In the genomic region with DNA sequence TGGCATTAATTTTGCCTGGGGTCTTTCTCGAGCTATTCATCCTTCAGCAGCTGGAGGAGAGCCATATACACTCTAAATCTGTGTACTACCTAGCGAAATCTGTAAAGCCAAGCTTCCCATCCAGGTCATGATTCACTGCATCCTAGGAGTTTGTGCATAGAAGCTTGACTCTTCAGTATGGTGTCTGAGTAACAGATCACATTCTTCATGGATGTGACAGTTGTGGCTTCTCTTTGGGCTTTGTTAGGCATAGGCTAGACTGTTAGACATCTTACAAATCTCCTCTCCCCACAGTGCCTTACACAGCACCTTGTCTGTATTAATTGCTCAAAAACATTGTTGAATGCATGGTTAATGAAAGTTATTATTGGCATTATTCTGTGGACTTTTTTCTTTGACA, we compare ENCODE assay signal across 19 cellular contexts.
DNase-seq lines count a peak whose midpoint lies in the region; ATAC-seq and TF ChIP-seq lines count a peak whose summit lies in the region.
"Had no signal": no experiment of that assay in that cellular context is flagged by ENCODE, and none has a peak within 500 bp of the region (broad histone marks: within the 10 kb centered on the region; RNA-seq: fewer than 3 reads in every experiment).

No MANE protein-coding gene starts in this region.

- H3K36me3 ChIP-seq in psoas muscle (ENCODE audit: insufficient read depth in 1 of 2, low read depth in 1 of 2): no peaks in the 10 kb centered on the region

- DNase-seq in NCI-H146 (lab: John Stamatoyannopoulos, UW): peak; percentile 16
- no peak for DNase-seq in NCI-H146 treated with DMSO at 0.1 percent for 48 hours (lab: John Stamatoyannopoulos, UW; ENCODE audit: unreplicated experiment)
- peak; percentile 12 for DNase-seq in glomerular visceral epithelial cell (ENCODE audit: extremely low spot score)
- DNase-seq in psoas muscle: no peak
- no peak for DNase-seq in NCI-H1436 (lab: John Stamatoyannopoulos, UW)
- DNase-seq: CD4-positive, CD25-positive, alpha-beta regulatory T cell; CD8-positive, alpha-beta T cell; DMS 273 treated with DMSO at 0.1 percent for 48 hours; DMS79; EL; GDM1; H9 had no signal

- H3K4me3 ChIP-seq in psoas muscle: no peak overlapping the region
- H3K4me3 ChIP-seq: BLaER1, GM12878, GM23338 had no signal

- TF ChIP-seq CTCF in psoas muscle (IDR thresholded peaks at IDR 0.05): no peak

- intact Hi-C loops in psoas muscle (cut with DNase I): no loop called here

- peak; percentile 25 to 57 (median 42) for ATAC-seq in psoas muscle
- ATAC-seq in GM21528 (IDR thresholded peaks at IDR 0.05; ENCODE audit: low FRiP score, unreplicated experiment): no peak
- ATAC-seq: CD8-positive, alpha-beta T cell; GM12878; GM23338; HCT116 had no signal

- H3K4me1 ChIP-seq in psoas muscle: peaks cover 8% of the 10 kb centered on the region

- no peaks in the 10 kb centered on the region for H3K9me3 ChIP-seq in psoas muscle
- H3K9me3 ChIP-seq: BLaER1 had no signal

- no peak overlapping the region for H3K27ac ChIP-seq in psoas muscle
- H3K27ac ChIP-seq: 22Rv1, BLaER1, C4-2B had no signal

- 75 to 83% (median 76%) methylated on average over 2 of the region's 2 CpGs for WGBS in psoas muscle, 3 donors

- H3K27me3 ChIP-seq in psoas muscle (ENCODE audit: insufficient read depth in 3 of 3, low read length in 2 of 3): no peaks in the 10 kb centered on the region
- H3K27me3 ChIP-seq: BLaER1 had no signal

Comparison
In these comparisons a context has a peak if more than half of its experiments do, and no peak if none do; other contexts are left out.
1. DNase-seq: peak in NCI-H146 (single experiment) and glomerular visceral epithelial cell (single experiment); none in NCI-H146 treated with DMSO at 0.1 percent for 48 hours (single experiment), psoas muscle (0 of 2) and NCI-H1436 (single experiment).